In genomic region chr2:231545105-231545902, GRCh38 we compare ENCODE assay signal across 1 cellular context.
TF ChIP-seq lines count a peak whose summit lies in the region.

No MANE protein-coding gene starts in this region.

TF ChIP-seq in GM12878, 131 proteins besides CTCF, POLR2A, EP300 and RAD21 (continued from another document and continues in another):
- TF ChIP-seq JUND (IDR thresholded peaks at IDR 0.05; ENCODE audit: low read depth, low read length), result peak; percentile 80; the same call in 1 of the 2 replicates
- TF ChIP-seq IKZF1 (conservative IDR thresholded peaks at IDR 0.05), result peak; percentile 96
- TF ChIP-seq SIX5 (IDR thresholded peaks at IDR 0.05; ENCODE audit: low read depth, low read length, severe bottlenecking), result no peak
- TF ChIP-seq BCL3 (IDR thresholded peaks at IDR 0.05; ENCODE audit: borderline replicate concordance, insufficient read depth, low read depth, low read length, poor library complexity, severe bottlenecking), result peak; percentile 96
- peak; percentile 99 for TF ChIP-seq TBL1XR1 (IDR thresholded peaks at IDR 0.05; ENCODE audit: low read depth, low read length)
- peak; percentile 98; the same call in 1 of the 2 replicates for TF ChIP-seq EZH2 (IDR thresholded peaks at IDR 0.05; ENCODE audit: borderline replicate concordance, control insufficient read depth, low read depth, low read length)
- no peak for TF ChIP-seq FOS (IDR thresholded peaks at IDR 0.05; ENCODE audit: borderline replicate concordance, extremely low read depth, insufficient read length)
- peak; percentile 96 for TF ChIP-seq IRF4 (IDR thresholded peaks at IDR 0.05; ENCODE audit: low read depth, low read length)
- TF ChIP-seq HDAC6 (IDR thresholded peaks at IDR 0.05; ENCODE audit: unreplicated experiment), result no peak
- TF ChIP-seq BHLHE40 (IDR thresholded peaks at IDR 0.05; ENCODE audit: borderline replicate concordance in 1 of 2, low read depth in 2 of 2, low read length in 1 of 2), result peak; percentile 63 to 82
- TF ChIP-seq ETV6 (conservative IDR thresholded peaks at IDR 0.05 in 1 of 2, IDR thresholded peaks at IDR 0.05 in 1 of 2; ENCODE audit: borderline replicate concordance in 1 of 2, low read depth in 1 of 2), result peak in 1 of 2 experiments; percentile 95; a peak in 2 of 4 replicates
- peak; percentile 97; the same call in 1 of the 2 replicates for TF ChIP-seq ZBED1 (IDR thresholded peaks at IDR 0.05; ENCODE audit: borderline replicate concordance)
- TF ChIP-seq SKIL (IDR thresholded peaks at IDR 0.05; ENCODE audit: low read depth, poor library complexity, severe bottlenecking), result peak; percentile 98
- peak; percentile 65 for TF ChIP-seq SMAD1 (IDR thresholded peaks at IDR 0.05; ENCODE audit: low read depth, partially characterized antibody)
- peak; percentile 40; the same call in 1 of the 2 replicates for TF ChIP-seq ZNF24 (IDR thresholded peaks at IDR 0.05)
- TF ChIP-seq ZBTB4 (CRISPR knock-in tag; IDR thresholded peaks at IDR 0.05), result no peak
- no peak; the same call in 1 of the 2 replicates for TF ChIP-seq NKRF (conservative IDR thresholded peaks at IDR 0.05)
- TF ChIP-seq RAD51 (IDR thresholded peaks at IDR 0.05), result no peak
- peak; percentile 85 for TF ChIP-seq TCF12 (IDR thresholded peaks at IDR 0.05; ENCODE audit: low read depth, low read length)
- TF ChIP-seq IKZF2 (IDR thresholded peaks at IDR 0.05), result peak; percentile 97 to 98
- no peak for TF ChIP-seq NFXL1 (IDR thresholded peaks at IDR 0.05; ENCODE audit: borderline replicate concordance)
- TF ChIP-seq GABPA (IDR thresholded peaks at IDR 0.05; ENCODE audit: low read depth), result no peak
- peak; percentile 66; the same call in 1 of the 2 replicates for TF ChIP-seq YY1 (IDR thresholded peaks at IDR 0.05; ENCODE audit: low read depth, low read length)
- peak; percentile 92 for TF ChIP-seq CHD2 (IDR thresholded peaks at IDR 0.05; ENCODE audit: borderline replicate concordance, low read depth, low read length)
- peak; percentile 88 for TF ChIP-seq RELB (IDR thresholded peaks at IDR 0.05; ENCODE audit: low read depth)
- TF ChIP-seq FOXK2 (IDR thresholded peaks at IDR 0.05), result no peak
- TF ChIP-seq TAF1 (IDR thresholded peaks at IDR 0.05; ENCODE audit: borderline replicate concordance, low read depth, low read length), result 0 out of 2 replicates have a peak, but pooled peaks have one; percentile 5
- TF ChIP-seq PAX5 (IDR thresholded peaks at IDR 0.05; ENCODE audit: borderline replicate concordance, low read depth, low read length), result peak; percentile 98
- TF ChIP-seq MEF2B (IDR thresholded peaks at IDR 0.05; ENCODE audit: partially characterized antibody, poor library complexity, severe bottlenecking), result peak; percentile 93
- TF ChIP-seq MTA3 (IDR thresholded peaks at IDR 0.05; ENCODE audit: borderline replicate concordance, low read length), result peak; percentile 96; the same call in 1 of the 2 replicates
- TF ChIP-seq ZNF274 (IDR thresholded peaks at IDR 0.05; ENCODE audit: insufficient read depth, insufficient read length), result no peak
- TF ChIP-seq ATF7 (IDR thresholded peaks at IDR 0.05; ENCODE audit: low read depth), result peak; percentile 83
- 0 out of 2 replicates have a peak, but pooled peaks have one; percentile 36 for TF ChIP-seq PRDM15 (CRISPR knock-in tag; IDR thresholded peaks at IDR 0.05)
- peak; percentile 97 for TF ChIP-seq CBX5 (IDR thresholded peaks at IDR 0.05; ENCODE audit: low read depth)
- TF ChIP-seq LARP7 (IDR thresholded peaks at IDR 0.05), result peak; percentile 63; the same call in 1 of the 2 replicates
- peak; percentile 71 for TF ChIP-seq PBX3 (IDR thresholded peaks at IDR 0.05; ENCODE audit: insufficient replicate concordance, low read depth, low read length)
- no peak for TF ChIP-seq PAX8 (IDR thresholded peaks at IDR 0.05)
- TF ChIP-seq ATF2 (IDR thresholded peaks at IDR 0.05; ENCODE audit: low read length), result peak; percentile 98
- peak; percentile 90; the same call in 1 of the 2 replicates for TF ChIP-seq BACH1 (IDR thresholded peaks at IDR 0.05; ENCODE audit: borderline replicate concordance)
- TF ChIP-seq POU2F2 (IDR thresholded peaks at IDR 0.05; ENCODE audit: borderline replicate concordance, low read depth, low read length), result peak; percentile 90
- TF ChIP-seq CEBPB (IDR thresholded peaks at IDR 0.05; ENCODE audit: borderline replicate concordance in 1 of 2, low read depth in 2 of 2, low read length in 2 of 2), result peak in 1 of 2 experiments; percentile 94; a peak in 1 of 4 replicates
- peak; percentile 99 for TF ChIP-seq FOXM1 (IDR thresholded peaks at IDR 0.05; ENCODE audit: low read depth, low read length)
- peak; percentile 95 for TF ChIP-seq MTA2 (IDR thresholded peaks at IDR 0.05; ENCODE audit: low read depth)
- peak; percentile 88; the same call in 1 of the 2 replicates for TF ChIP-seq GATAD2B (conservative IDR thresholded peaks at IDR 0.05; ENCODE audit: low read depth)
- TF ChIP-seq TARDBP (IDR thresholded peaks at IDR 0.05; ENCODE audit: borderline replicate concordance), result peak; percentile 55; the same call in 1 of the 2 replicates
- no peak for TF ChIP-seq SUZ12 (IDR thresholded peaks at IDR 0.05; ENCODE audit: unreplicated experiment)
